Comparison of ENCODE assay signal across 25 cellular contexts in the genomic region with DNA sequence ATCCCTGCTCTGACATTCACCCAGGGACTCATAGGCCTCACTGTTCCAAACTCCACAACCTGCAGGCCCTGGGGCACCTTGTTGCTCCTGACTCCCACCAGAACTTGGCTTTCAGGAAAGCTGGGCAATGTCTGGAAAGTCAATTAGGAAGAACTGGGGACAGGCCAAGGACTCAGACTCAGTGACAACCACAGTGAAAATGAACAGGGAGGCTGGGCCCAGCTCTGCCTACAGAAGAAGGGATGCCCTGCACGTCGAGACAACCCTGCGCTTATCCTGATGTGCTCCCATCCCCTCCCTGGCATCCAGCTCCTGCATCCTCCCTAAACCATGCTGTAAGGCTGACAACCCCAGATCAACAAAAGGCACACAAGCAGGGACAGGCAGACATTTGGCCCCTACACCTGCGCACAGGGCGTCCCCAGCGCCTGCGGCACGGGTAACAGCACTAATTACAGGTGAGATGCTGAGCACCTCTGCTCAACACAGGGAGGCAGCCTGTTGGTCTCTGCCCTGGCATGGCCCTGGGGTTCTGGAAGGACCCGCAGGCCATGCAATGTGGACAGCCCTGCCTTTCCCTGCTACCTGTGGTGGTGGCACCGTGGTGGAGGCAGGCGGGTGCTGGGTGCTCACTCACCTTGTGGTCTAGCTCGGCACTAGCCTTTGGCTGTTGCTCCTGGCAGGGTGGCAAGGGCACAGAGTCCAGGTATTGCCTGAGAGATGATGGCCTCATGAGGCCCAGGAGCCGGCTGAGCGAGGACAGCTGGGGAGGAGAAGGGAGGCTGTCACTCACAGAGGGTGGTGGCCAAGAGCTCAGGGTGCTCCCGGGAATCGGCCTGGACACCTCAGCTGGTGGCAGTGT. TPM values are rescaled to one million over a fixed set of nuclear protein-coding genes. Genes with fewer than 3 reads are reported as not detected.
A peak's percentile ranks its signal among the peaks of the same experiment; 100 is the strongest.
DNase-seq lines count a peak whose midpoint lies in the region; ATAC-seq and TF ChIP-seq lines count a peak whose summit lies in the region.
"Had no signal": no experiment of that assay in that cellular context is flagged by ENCODE, and none has a peak within 500 bp of the region (broad histone marks: within the 10 kb centered on the region; RNA-seq: fewer than 3 reads in every experiment).

No MANE protein-coding gene starts in this region.

- peak; percentile 25 for ATAC-seq in stimulated activated memory B cell treated with anti-CD40 and anti-IgM and Interleukin-4, amounts not matched to agents 10 μg/mL and 1 μg/mL and 100 μg/mL, for 72 hours
- ATAC-seq in HG03039 (IDR thresholded peaks at IDR 0.05; ENCODE audit: unreplicated experiment) (no peak), GM21447 (IDR thresholded peaks at IDR 0.05; ENCODE audit: unreplicated experiment) (no peak)
- ATAC-seq: activated naive CD8-positive, alpha-beta T cell treated with anti-CD3 and anti-CD28 coated beads, Interleukin-2, amount 50 U/mL, for 24 hours; HCT116; lower lobe of right lung had no signal

- no peaks in the 10 kb centered on the region for H3K79me1 ChIP-seq in mesendoderm (ENCODE audit: low read length)

- H3K4me3 Mint-ChIP-seq in CD8-positive, alpha-beta memory T cell, result no peak overlapping the region
- H3K4me3 Mint-ChIP-seq in brain, result peak overlapping the region in 1 of 5 experiments; percentile 35
- H3K4me3 Mint-ChIP-seq in stimulated activated memory B cell treated with anti-CD40 and anti-IgM and Interleukin-4, amounts not matched to agents 10 μg/mL and 1 μg/mL and 100 μg/mL, for 72 hours, result no peak overlapping the region
- H3K4me3 Mint-ChIP-seq: activated naive CD8-positive, alpha-beta T cell treated with anti-CD3 and anti-CD28 coated beads, Interleukin-2, amount 50 U/mL, for 24 hours; naive B cell had no signal

- no peak overlapping the region for H2BK120ac ChIP-seq in mesendoderm (ENCODE audit: low read depth, low read length)

- no peak overlapping the region for H3K9ac ChIP-seq in mesendoderm (ENCODE audit: low read length)
- H3K9ac ChIP-seq: parathyroid adenoma had no signal

- peak overlapping the region; percentile 53 for H3K23ac ChIP-seq in mesendoderm (ENCODE audit: low read length)

- H3K4me1 ChIP-seq in CD8-positive, alpha-beta memory T cell (ENCODE audit: insufficient read depth, low read length), result peaks cover 54% of the 10 kb centered on the region
- peaks cover 12% of the 10 kb centered on the region for H3K4me1 ChIP-seq in mesendoderm (ENCODE audit: control insufficient read depth, low read depth, low read length)
- H3K4me1 ChIP-seq: parathyroid adenoma, right lobe of liver had no signal

- no CpG with 5 or more reads among the region's 16 CpGs for WGBS in mesendoderm (ENCODE audit: extremely low coverage, insufficient coverage, low lambda C conversion rate)

- CTCF ChIA-PET in CD8-positive, alpha-beta memory T cell (lab: Charles Lee), result no interaction called here

- H3K27me3 Mint-ChIP-seq in CD8-positive, alpha-beta memory T cell, result no peaks in the 10 kb centered on the region
- peaks cover 3% of the 10 kb centered on the region for H3K27me3 Mint-ChIP-seq in brain
- H3K27me3 Mint-ChIP-seq in stimulated activated memory B cell treated with anti-CD40 and anti-IgM and Interleukin-4, amounts not matched to agents 10 μg/mL and 1 μg/mL and 100 μg/mL, for 72 hours, result no peaks in the 10 kb centered on the region
- H3K27me3 Mint-ChIP-seq: activated naive CD8-positive, alpha-beta T cell treated with anti-CD3 and anti-CD28 coated beads, Interleukin-2, amount 50 U/mL, for 24 hours; IgD-negative memory B cell had no signal

- no peak overlapping the region for H3K4me3 ChIP-seq in CD8-positive, alpha-beta memory T cell (ENCODE audit: low read length)
- H3K4me3 ChIP-seq in mesendoderm (ENCODE audit: low read length), result no peak overlapping the region
- H3K4me3 ChIP-seq: breast epithelium, lower lobe of right lung, right lobe of liver, thoracic aorta had no signal

- peak overlapping the region; percentile 51 for H3K56ac ChIP-seq in mesendoderm (ENCODE audit: low read length)

- peak overlapping the region in 1 of 8 donors; percentile 24 for H3K27ac Mint-ChIP-seq in CD8-positive, alpha-beta memory T cell
- peak overlapping the region; percentile 18 to 76 (median 57) for H3K27ac Mint-ChIP-seq in brain
- no peak overlapping the region for H3K27ac Mint-ChIP-seq in stimulated activated memory B cell treated with anti-CD40 and anti-IgM and Interleukin-4, amounts not matched to agents 10 μg/mL and 1 μg/mL and 100 μg/mL, for 72 hours
- H3K27ac Mint-ChIP-seq: activated naive CD8-positive, alpha-beta T cell treated with anti-CD3 and anti-CD28 coated beads, Interleukin-2, amount 50 U/mL, for 24 hours; IgD-negative memory B cell had no signal

- H3K79me2 ChIP-seq in mesendoderm (ENCODE audit: control insufficient read depth, insufficient read depth, low read length), result no peaks in the 10 kb centered on the region
- H3K79me2 ChIP-seq: parathyroid adenoma had no signal

- H3K9me3 Mint-ChIP-seq in CD8-positive, alpha-beta memory T cell, result no peaks in the 10 kb centered on the region
- peaks cover 0 to 2% (median 0%) of the 10 kb centered on the region in 5 experiments for H3K9me3 Mint-ChIP-seq in brain
- H3K9me3 Mint-ChIP-seq in stimulated activated memory B cell treated with anti-CD40 and anti-IgM and Interleukin-4, amounts not matched to agents 10 μg/mL and 1 μg/mL and 100 μg/mL, for 72 hours, result no peaks in the 10 kb centered on the region
- H3K9me3 Mint-ChIP-seq: activated naive CD8-positive, alpha-beta T cell treated with anti-CD3 and anti-CD28 coated beads, Interleukin-2, amount 50 U/mL, for 24 hours; IgD-negative memory B cell; naive B cell had no signal

- TF ChIP-seq CTCF in brain (conservative IDR thresholded peaks at IDR 0.05), result no peak

- H3K9me3 ChIP-seq in CD8-positive, alpha-beta memory T cell (ENCODE audit: low read length), result no peaks in the 10 kb centered on the region
- H3K9me3 ChIP-seq: breast epithelium, lower lobe of right lung, right lobe of liver, thoracic aorta had no signal

- H3K27me3 ChIP-seq in CD8-positive, alpha-beta memory T cell (ENCODE audit: insufficient read depth, low read length, poor library complexity, severe bottlenecking), result no peaks in the 10 kb centered on the region
- no peaks in the 10 kb centered on the region for H3K27me3 ChIP-seq in mesendoderm (ENCODE audit: insufficient read depth, low read length, poor library complexity)
- H3K27me3 ChIP-seq: breast epithelium, right lobe of liver had no signal

- H3K18ac ChIP-seq in mesendoderm (ENCODE audit: low read length), result no peak overlapping the region

- no peak overlapping the region for H3K4ac ChIP-seq in mesendoderm (ENCODE audit: low read depth, low read length)

- H2AK5ac ChIP-seq in mesendoderm (ENCODE audit: low read length), result peak overlapping the region; percentile 28

- no peak overlapping the region for H4K5ac ChIP-seq in mesendoderm (ENCODE audit: low read length)

- no peak overlapping the region for H4K8ac ChIP-seq in mesendoderm (ENCODE audit: low read depth, low read length)

- H3K27ac ChIP-seq in CD8-positive, alpha-beta memory T cell (ENCODE audit: low read depth, low read length), result peak overlapping the region; percentile 70
- no peak overlapping the region for H3K27ac ChIP-seq in mesendoderm (ENCODE audit: low read depth, low read length)
- H3K27ac ChIP-seq: HL-60, lower lobe of right lung, parathyroid adenoma, right lobe of liver had no signal

- peak overlapping the region; percentile 22 for H2BK5ac ChIP-seq in mesendoderm (ENCODE audit: low read length)

- no peak for DNase-seq in CD8-positive, alpha-beta memory T cell
- no peak for DNase-seq in mesendoderm
- DNase-seq in activated CD8-positive, alpha-beta memory T cell treated with anti-CD3 and anti-CD28 coated beads, Interleukin-2, amount 50 U/mL, for 48 hours, result no peak
- DNase-seq: activated CD4-positive, alpha-beta T cell treated with anti-CD3 and anti-CD28 coated beads for 4 hours; activated CD8-positive, alpha-beta memory T cell treated with anti-CD3 and anti-CD28 coated beads, Interleukin-2, amount 50 U/mL, for 4 hours; activated naive CD8-positive, alpha-beta T cell treated with anti-CD3 and anti-CD28 coated beads, Interleukin-2, amount 50 U/mL, for 24 hours; dermis blood vessel endothelial cell; foreskin fibroblast; lower lobe of right lung; naive B cell; NCI-H1694 treated with DMSO at 0.1 percent for 48 hours; NCI-H748 treated with DMSO at 0.1 percent for 48 hours; OCI-M1; right lobe of liver; Right ventricle myocardium superior had no signal

- H3K4me2 ChIP-seq in mesendoderm (ENCODE audit: low read length), result no peak overlapping the region

- POLR2A ChIA-PET in CD8-positive, alpha-beta memory T cell (lab: Charles Lee), result no interaction called here

- no peaks in the 10 kb centered on the region for H3K36me3 Mint-ChIP-seq in CD8-positive, alpha-beta memory T cell
- H3K36me3 Mint-ChIP-seq in brain, result no peaks in the 10 kb centered on the region
- H3K36me3 Mint-ChIP-seq in stimulated activated memory B cell treated with anti-CD40 and anti-IgM and Interleukin-4, amounts not matched to agents 10 μg/mL and 1 μg/mL and 100 μg/mL, for 72 hours, result no peaks in the 10 kb centered on the region
- H3K36me3 Mint-ChIP-seq: IgD-negative memory B cell, naive B cell had no signal

- no peak overlapping the region for H2BK15ac ChIP-seq in mesendoderm (replicated peaks; ENCODE audit: low read depth)

- H3K4me1 Mint-ChIP-seq in CD8-positive, alpha-beta memory T cell, result peaks cover 54 to 70% (median 61%) of the 10 kb centered on the region in 3 donors
- peaks cover 70% of the 10 kb centered on the region for H3K4me1 Mint-ChIP-seq in brain
- H3K4me1 Mint-ChIP-seq in stimulated activated memory B cell treated with anti-CD40 and anti-IgM and Interleukin-4, amounts not matched to agents 10 μg/mL and 1 μg/mL and 100 μg/mL, for 72 hours, result peaks cover 15% of the 10 kb centered on the region

- no peaks in the 10 kb centered on the region for H3K36me3 ChIP-seq in CD8-positive, alpha-beta memory T cell (ENCODE audit: insufficient read depth, low read length)
- H3K36me3 ChIP-seq in mesendoderm (ENCODE audit: control insufficient read depth, insufficient read depth, low read length), result no peaks in the 10 kb centered on the region
- H3K36me3 ChIP-seq: breast epithelium, lower lobe of right lung, right lobe of liver, thoracic aorta had no signal

RNA-seq across cellular contexts. Expression of gene SEMA4C, which starts 23.6 kb away (rescaled TPM):
- total RNA-seq in CD8-positive, alpha-beta memory T cell, result 10 to 100 TPM; 16.6 to 18.7 TPM
- 7.1 TPM for polyA plus RNA-seq in CD8-positive, alpha-beta memory T cell
- 32.9 TPM for polyA plus RNA-seq in brain (ENCODE audit: insufficient read depth, low read depth, low replicate concordance)
- polyA plus RNA-seq in mesendoderm (2013, experiment 1 of 2), result 32.1 TPM
- 31.2 TPM for polyA plus RNA-seq in mesendoderm (2013, experiment 2 of 2)

RNA-seq across cellular contexts. Expression of gene ANKRD39, which starts 35.7 kb away (rescaled TPM):
- 10 to 100 TPM; 30.9 to 32.2 TPM for total RNA-seq in CD8-positive, alpha-beta memory T cell
- 29.6 TPM for polyA plus RNA-seq in CD8-positive, alpha-beta memory T cell
- polyA plus RNA-seq in brain (ENCODE audit: insufficient read depth, low read depth, low replicate concordance), result 20.7 TPM
- 14.2 TPM for polyA plus RNA-seq in mesendoderm (2013, experiment 1 of 2)
- polyA plus RNA-seq in mesendoderm (2013, experiment 2 of 2), result 13.8 TPM

RNA-seq across cellular contexts. Expression of gene ANKRD23, which starts 49.7 kb away (rescaled TPM):
- total RNA-seq in CD8-positive, alpha-beta memory T cell, result 1 to 10 TPM; 3.8 to 3.9 TPM
- polyA plus RNA-seq in CD8-positive, alpha-beta memory T cell, result 0.47 TPM
- 0.73 TPM for polyA plus RNA-seq in brain (ENCODE audit: insufficient read depth, low read depth, low replicate concordance)
- polyA plus RNA-seq in mesendoderm (2013, experiment 1 of 2), result 0.86 TPM
- polyA plus RNA-seq in mesendoderm (2013, experiment 2 of 2), result 1.7 TPM
